ENCODE assay signal across 22 cellular contexts in the genomic region with DNA sequence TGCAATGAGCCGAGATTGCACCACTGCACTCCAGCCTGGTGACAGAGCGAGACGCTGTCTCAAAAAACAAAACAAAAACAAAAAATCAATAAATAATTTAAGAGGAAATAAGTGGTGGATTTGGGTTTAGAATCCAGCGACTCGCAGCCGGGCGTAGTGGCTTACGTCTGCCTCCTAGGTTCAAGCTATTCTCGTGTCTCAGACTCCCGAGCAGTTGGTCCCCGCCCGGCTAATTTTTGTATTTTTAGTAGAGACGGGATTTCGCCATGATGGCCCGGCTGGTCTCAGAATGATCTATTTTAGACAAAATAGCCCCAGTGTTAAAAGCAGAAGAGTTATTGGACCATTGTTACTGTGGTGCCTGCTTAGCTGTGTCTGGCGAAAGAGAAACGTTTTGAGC. TPM values are rescaled to one million over a fixed set of nuclear protein-coding genes. Genes with fewer than 3 reads are reported as not detected.
DNase-seq lines count a peak whose midpoint lies in the region; ATAC-seq, FAIRE-seq and TF ChIP-seq lines count a peak whose summit lies in the region.
"Had no signal": no experiment of that assay in that cellular context is flagged by ENCODE, and none has a peak within 500 bp of the region (broad histone marks: within the 10 kb centered on the region; RNA-seq: fewer than 3 reads in every experiment).

No MANE protein-coding gene starts in this region.

- H2AFZ ChIP-seq in GM12878 (ENCODE audit: control insufficient read depth, low read depth, low read length), result no peak overlapping the region
- H2AFZ ChIP-seq: GM23248 had no signal

- no peaks in the 10 kb centered on the region for H4K20me1 ChIP-seq in GM12878 (ENCODE audit: control insufficient read depth, insufficient read depth)

- TF ChIP-seq CTCF in heart right ventricle (IDR thresholded peaks at IDR 0.05), result no peak
- no peak for TF ChIP-seq CTCF in GM12878 (IDR thresholded peaks at IDR 0.05 in 2 of 3, conservative IDR thresholded peaks at IDR 0.05 in 1 of 3; ENCODE audit: control insufficient read depth in 2 of 3, extremely low read depth in 1 of 3, insufficient read depth in 1 of 3, low read depth in 3 of 3, low read length in 3 of 3)
- TF ChIP-seq CTCF in gastrocnemius medialis (IDR thresholded peaks at IDR 0.05 in 4 of 5, conservative IDR thresholded peaks at IDR 0.05 in 1 of 5), result no peak

- WGBS in heart right ventricle, 2 donors, result 96 to 97% methylated on average over 17 of the region's 17 CpGs
- 94% methylated on average over 17 of the region's 17 CpGs for WGBS in right cardiac atrium
- 98% methylated on average over 17 of the region's 17 CpGs for WGBS in GM12878 (ENCODE audit: insufficient coverage, insufficient replicate concordance, low lambda C conversion rate, missing lambda C conversion rate)

- H3K4me2 ChIP-seq in GM12878 (ENCODE audit: control insufficient read depth, insufficient read depth), result no peak overlapping the region

- H3K36me3 ChIP-seq in heart right ventricle, result peaks cover 10 to 100% (median 83%) of the 10 kb centered on the region in 9 donors
- H3K36me3 ChIP-seq in GM12878 (ENCODE audit: control insufficient read depth in 2 of 2, insufficient read depth in 2 of 2, low read length in 1 of 2), result peaks cover 26 to 35% of the 10 kb centered on the region in 2 experiments
- H3K36me3 ChIP-seq in gastrocnemius medialis, result peaks cover 4 to 97% of the 10 kb centered on the region in 2 donors
- H3K36me3 ChIP-seq in naive thymus-derived CD4-positive, alpha-beta T cell (ENCODE audit: control insufficient read depth in 2 of 3, insufficient read depth in 3 of 3, low read length in 3 of 3), result peaks cover 48 to 94% (median 59%) of the 10 kb centered on the region in 3 experiments

- CTCF ChIA-PET in GM12878 (lab: Yijun Ruan, JAX), result no interaction called here
- CTCF ChIA-PET in naive thymus-derived CD4-positive, alpha-beta T cell (lab: Charles Lee), result no interaction called here

- no peak for TF ChIP-seq RAD21 in GM12878 (IDR thresholded peaks at IDR 0.05; ENCODE audit: insufficient read depth, low read depth, low read length)

- H3K27me3 ChIP-seq in heart right ventricle (no peaks in the 10 kb centered on the region), right cardiac atrium (ENCODE audit: control insufficient read depth, insufficient read depth) (no peaks in the 10 kb centered on the region), GM12878 (replicated peaks in 1 of 2; ENCODE audit: control insufficient read depth in 2 of 2, insufficient read depth in 2 of 2, low read length in 1 of 2) (no peaks in the 10 kb centered on the region), gastrocnemius medialis (no peaks in the 10 kb centered on the region)
- no peaks in the 10 kb centered on the region for H3K27me3 ChIP-seq in naive thymus-derived CD4-positive, alpha-beta T cell (ENCODE audit: control insufficient read depth in 2 of 2, insufficient read depth in 2 of 2, low read length in 2 of 2)

- H3K4me3 Mint-ChIP-seq in naive thymus-derived CD4-positive, alpha-beta T cell, result no peak overlapping the region
- H3K4me3 Mint-ChIP-seq: CD4-positive, alpha-beta memory T cell had no signal

- H3K9ac ChIP-seq in GM12878 (ENCODE audit: control insufficient read depth, insufficient read depth, low read length), result no peak overlapping the region
- H3K9ac ChIP-seq: GM23248 had no signal

- RAD21 ChIA-PET in GM12878 (lab: Charles Lee; ENCODE audit: unreplicated experiment), result no interaction called here

- H3K4me3 ChIP-seq in heart right ventricle (no peak overlapping the region), right cardiac atrium (ENCODE audit: low read length) (no peak overlapping the region), GM12878 (no peak overlapping the region), gastrocnemius medialis (no peak overlapping the region)
- no peak overlapping the region for H3K4me3 ChIP-seq in naive thymus-derived CD4-positive, alpha-beta T cell (ENCODE audit: low read length)
- H3K4me3 ChIP-seq: GM23248 had no signal

- H3K4me1 Mint-ChIP-seq in naive thymus-derived CD4-positive, alpha-beta T cell, result peaks cover 0 to 6% (median 0%) of the 10 kb centered on the region in 7 donors

- in situ Hi-C loops in GM12878 (cut with MboI) (no loop called here), gastrocnemius medialis (cut with MboI; ENCODE audit: low sequenced_read_pairs in 4 of 4) (no loop called here)

- peak; percentile 99 for FAIRE-seq in GM12878 (lab: Jason Lieb, UNC)
- FAIRE-seq: GM12892, GM19239, H1 had no signal

- H3K9me3 ChIP-seq in heart right ventricle (no peaks in the 10 kb centered on the region), right cardiac atrium (ENCODE audit: control insufficient read depth, low read length) (no peaks in the 10 kb centered on the region), GM12878 (replicated peaks; ENCODE audit: control insufficient read depth, insufficient read depth, low read length) (no peaks in the 10 kb centered on the region), gastrocnemius medialis (no peaks in the 10 kb centered on the region)
- H3K9me3 ChIP-seq in naive thymus-derived CD4-positive, alpha-beta T cell (ENCODE audit: control insufficient read depth in 2 of 3, low read length in 3 of 3), result no peaks in the 10 kb centered on the region

- ATAC-seq in heart right ventricle (no peak), right cardiac atrium (no peak), Right ventricle myocardium inferior (no peak), GM12878 (no peak), gastrocnemius medialis (no peak), sciatic nerve (no peak)
- no peak for ATAC-seq in naive thymus-derived CD4-positive, alpha-beta T cell
- ATAC-seq: HCT116 had no signal

- DNase-seq in heart right ventricle (no peak), cardiac septum (ENCODE audit: low spot score) (no peak), right cardiac atrium (no peak), Right ventricle myocardium inferior (ENCODE audit: missing footprints) (no peak), GM12878 (ENCODE audit: low read depth, low spot score) (no peak), gastrocnemius medialis (no peak), sciatic nerve (ENCODE audit: low spot score) (no peak)
- no peak for DNase-seq in naive thymus-derived CD4-positive, alpha-beta T cell
- DNase-seq: C1 segment of cervical spinal cord; Calu3; CD4-positive, alpha-beta memory T cell; COR-L47; DMS53; DMS79 treated with DMSO at 0.1 percent for 48 hours; GF-D8; GM23248; H7 had no signal

- BruUV-seq in GM12878 (replicated peaks; lab: Mats Ljungman, UMichigan), result no TSS peak

- no peak for TF ChIP-seq EP300 in GM12878 (IDR thresholded peaks at IDR 0.05; ENCODE audit: borderline replicate concordance in 1 of 2, control insufficient read depth in 1 of 2, low read depth in 2 of 2, low read length in 2 of 2)

- no peak overlapping the region for H3K27ac Mint-ChIP-seq in naive thymus-derived CD4-positive, alpha-beta T cell

- TF ChIP-seq POLR2A in GM12878 (IDR thresholded peaks at IDR 0.05; ENCODE audit: low read depth, low read length) (no peak), gastrocnemius medialis (IDR thresholded peaks at IDR 0.05) (no peak)

- no peaks in the 10 kb centered on the region for H3K9me3 Mint-ChIP-seq in naive thymus-derived CD4-positive, alpha-beta T cell
- H3K9me3 Mint-ChIP-seq: CD4-positive, alpha-beta memory T cell had no signal

- SMC1A ChIA-PET in GM12878 (lab: Charles Lee; ENCODE audit: uncharacterized antibody, unreplicated experiment), result no interaction called here

- H3K36me3 Mint-ChIP-seq in naive thymus-derived CD4-positive, alpha-beta T cell, result peaks cover 15 to 44% (median 26%) of the 10 kb centered on the region in 5 donors

- H3K27ac ChIP-seq in heart right ventricle (peak overlapping the region in 6 of 10 donors; percentile 36 to 80 (median 58)), right cardiac atrium (ENCODE audit: low read length) (peak overlapping the region; percentile 12), GM12878 (ENCODE audit: control insufficient read depth, insufficient read depth) (no peak overlapping the region), gastrocnemius medialis (peak overlapping the region in 3 of 4 donors; percentile 14 to 55 (median 42))
- H3K27ac ChIP-seq in naive thymus-derived CD4-positive, alpha-beta T cell (ENCODE audit: low read depth, low read length), result no peak overlapping the region
- H3K27ac ChIP-seq: GM23248 had no signal

- no peaks in the 10 kb centered on the region for H3K79me2 ChIP-seq in GM12878 (ENCODE audit: control insufficient read depth, insufficient read depth, low read length)

- H3K4me1 ChIP-seq in heart right ventricle (peaks cover 0 to 20% (median 0%) of the 10 kb centered on the region in 9 donors), right cardiac atrium (ENCODE audit: control insufficient read depth, insufficient read depth, low read length) (no peaks in the 10 kb centered on the region), GM12878 (ENCODE audit: control insufficient read depth, insufficient read depth, low read length) (no peaks in the 10 kb centered on the region), gastrocnemius medialis (peaks cover 0 to 5% of the 10 kb centered on the region in 2 donors)
- no peaks in the 10 kb centered on the region for H3K4me1 ChIP-seq in naive thymus-derived CD4-positive, alpha-beta T cell (ENCODE audit: control insufficient read depth in 2 of 2, insufficient read depth in 2 of 2, low read length in 2 of 2)

- H3K27me3 Mint-ChIP-seq in naive thymus-derived CD4-positive, alpha-beta T cell, result no peaks in the 10 kb centered on the region
- H3K27me3 Mint-ChIP-seq: CD4-positive, alpha-beta memory T cell had no signal

- POLR2A ChIA-PET in GM12878 (lab: Charles Lee), result interaction anchor here (0.6 kb wide), 1 partner anchor 281 kb away, joined by 7 read pairs; no protein-coding TSS in a partner anchor
- POLR2A ChIA-PET in naive thymus-derived CD4-positive, alpha-beta T cell (lab: Charles Lee), result no interaction called here

- intact Hi-C loops in heart right ventricle (cut with DNase I) (no loop called here), cardiac septum (cut with DNase I) (no loop called here), right cardiac atrium (cut with DNase I) (no loop called here), Right ventricle myocardium inferior (cut with DNase I) (no loop called here), GM12878 (cut with micrococcal nuclease; ENCODE audit: unreplicated experiment) (no loop called here), gastrocnemius medialis (cut with DNase I; ENCODE audit: low total_unique reads) (no loop called here), sciatic nerve (cut with DNase I) (no loop called here)
- intact Hi-C loops in naive thymus-derived CD4-positive, alpha-beta T cell (cut with micrococcal nuclease), result no loop called here

RNA-seq across cellular contexts. Expression of a gene that starts 29.8 kb away (rescaled TPM):
- total RNA-seq in heart right ventricle (100 to 1,000 TPM; 183 to 274 (median 195) TPM), cardiac septum (149 TPM), right cardiac atrium (100 to 1,000 TPM; 195 to 233 (median 216) TPM), Right ventricle myocardium inferior (216 TPM), GM12878 (2014; rRNA removed) (196 and 204 TPM in 2 replicates), GM12878 (2014; rRNA removed; fragmentation: Illumina TruSeq; extraction: Trizol) (153 and 157 TPM in 2 replicates), GM12878 (2021) (232 and 236 TPM in 2 replicates), gastrocnemius medialis (100 to 1,000 TPM; 177 to 202 (median 185) TPM), sciatic nerve (97.2 TPM)
- polyA plus RNA-seq in heart right ventricle (100 to 1,000 TPM; 203 to 323 TPM), right cardiac atrium (246 TPM), GM12878 (2011; rRNA removed) (158 and 265 TPM in 2 replicates), GM12878 (2014; fragmentation: Illumina TruSeq; extraction: Trizol) (123 and 211 TPM in 2 replicates), GM12878 (2014; fragmentation: Nextera tagmentation; extraction: Ambion mirVana) (100 to 1,000 TPM; 611 to 870 TPM), GM12878 (2014; rRNA removed) (246 and 249 TPM in 2 replicates), GM12878 (2016; fragmentation: Nextera tagmentation; extraction: Ambion mirVana) (100 to 1,000 TPM; 457 to 472 TPM)
- 43.0 and 51.7 TPM in 2 replicates for total RNA-seq in GM12878 (2013; cell fraction: nucleolus; rRNA removed)
- 192 TPM for polyA plus RNA-seq in GM12878 (2011; ENCODE audit: low read depth)
- polyA plus RNA-seq in GM12878 (2011; cell fraction: cytosol; rRNA removed), result 270 and 433 TPM in 2 replicates
- polyA plus RNA-seq in GM12878 (2011; cell fraction: nucleus; rRNA removed), result 170 and 206 TPM in 2 replicates
- 142 and 149 TPM in 2 replicates for polyA plus RNA-seq in GM12878 (2012)
- polyA minus RNA-seq in GM12878 (2011; rRNA and poly(A)+ RNA removed), result 105 and 142 TPM in 2 replicates
- polyA minus RNA-seq in GM12878 (2011; cell fraction: cytosol; rRNA and poly(A)+ RNA removed), result 37.7 and 51.7 TPM in 2 replicates
- polyA minus RNA-seq in GM12878 (2011; cell fraction: nucleus; rRNA and poly(A)+ RNA removed), result 27.7 and 41.9 TPM in 2 replicates
- 100 to 1,000 TPM; 117 to 180 (median 122) TPM for total RNA-seq in naive thymus-derived CD4-positive, alpha-beta T cell
- polyA plus RNA-seq in naive thymus-derived CD4-positive, alpha-beta T cell, result 100 to 1,000 TPM; 283 to 295 TPM

RNA-seq across cellular contexts. Expression of a gene that starts 37.8 kb away (rescaled TPM):
- total RNA-seq in heart right ventricle (100 to 1,000 TPM; 152 to 192 (median 181) TPM), cardiac septum (155 TPM), right cardiac atrium (100 to 1,000 TPM; 160 to 183 (median 173) TPM), Right ventricle myocardium inferior (172 TPM), GM12878 (2014; rRNA removed) (360 and 389 TPM in 2 replicates), GM12878 (2014; rRNA removed; fragmentation: Illumina TruSeq; extraction: Trizol) (370 and 398 TPM in 2 replicates), GM12878 (2021) (331 and 336 TPM in 2 replicates), gastrocnemius medialis (100 to 1,000 TPM; 220 to 285 (median 278) TPM), sciatic nerve (125 TPM)
- polyA plus RNA-seq in heart right ventricle (100 to 1,000 TPM; 103 to 185 TPM), right cardiac atrium (144 TPM), GM12878 (2011; rRNA removed) (212 and 219 TPM in 2 replicates), GM12878 (2014; fragmentation: Illumina TruSeq; extraction: Trizol) (443 and 471 TPM in 2 replicates), GM12878 (2014; fragmentation: Nextera tagmentation; extraction: Ambion mirVana) (100 to 1,000 TPM; 186 to 334 TPM), GM12878 (2014; rRNA removed) (327 and 336 TPM in 2 replicates), GM12878 (2016; fragmentation: Nextera tagmentation; extraction: Ambion mirVana) (100 to 1,000 TPM; 683 to 718 TPM)
- 96.7 and 104 TPM in 2 replicates for total RNA-seq in GM12878 (2013; cell fraction: nucleolus; rRNA removed)
- polyA plus RNA-seq in GM12878 (2011; ENCODE audit: low read depth), result 212 TPM
- polyA plus RNA-seq in GM12878 (2011; cell fraction: cytosol; rRNA removed), result 181 and 199 TPM in 2 replicates
- polyA plus RNA-seq in GM12878 (2011; cell fraction: nucleus; rRNA removed), result 88.3 and 142 TPM in 2 replicates
- 229 and 278 TPM in 2 replicates for polyA plus RNA-seq in GM12878 (2012)
- polyA minus RNA-seq in GM12878 (2011; rRNA and poly(A)+ RNA removed), result 120 and 121 TPM in 2 replicates
- 46.4 and 59.8 TPM in 2 replicates for polyA minus RNA-seq in GM12878 (2011; cell fraction: cytosol; rRNA and poly(A)+ RNA removed)
- 14.6 and 23.8 TPM in 2 replicates for polyA minus RNA-seq in GM12878 (2011; cell fraction: nucleus; rRNA and poly(A)+ RNA removed)
- 100 to 1,000 TPM; 139 to 270 (median 160) TPM for total RNA-seq in naive thymus-derived CD4-positive, alpha-beta T cell
- polyA plus RNA-seq in naive thymus-derived CD4-positive, alpha-beta T cell, result 100 to 1,000 TPM; 458 to 542 TPM

RNA-seq across cellular contexts. Expression of a gene that starts 38.0 kb away (rescaled TPM):
- total RNA-seq in heart right ventricle, result 10 to 100 TPM; 27.6 to 49.6 (median 36.0) TPM
- 10 to 100 TPM; 22.7 to 73.1 TPM for polyA plus RNA-seq in heart right ventricle
- total RNA-seq in cardiac septum, result 30.6 TPM
- total RNA-seq in right cardiac atrium, result 10 to 100 TPM; 56.5 to 90.7 (median 74.8) TPM
- 86.4 TPM for polyA plus RNA-seq in right cardiac atrium
- total RNA-seq in Right ventricle myocardium inferior, result 41.6 TPM
- 45.5 and 55.8 TPM in 2 replicates for total RNA-seq in GM12878 (2013; cell fraction: nucleolus; rRNA removed)
- 30.8 and 31.2 TPM in 2 replicates for total RNA-seq in GM12878 (2014; rRNA removed)
- 32.8 and 37.1 TPM in 2 replicates for total RNA-seq in GM12878 (2014; rRNA removed; fragmentation: Illumina TruSeq; extraction: Trizol)
- total RNA-seq in GM12878 (2021), result 48.2 and 51.7 TPM in 2 replicates
- polyA plus RNA-seq in GM12878 (2011; ENCODE audit: low read depth), result 13.5 TPM
- 29.4 and 33.7 TPM in 2 replicates for polyA plus RNA-seq in GM12878 (2011; rRNA removed)
- 35.2 and 38.2 TPM in 2 replicates for polyA plus RNA-seq in GM12878 (2011; cell fraction: cytosol; rRNA removed)
- polyA plus RNA-seq in GM12878 (2011; cell fraction: nucleus; rRNA removed), result 59.5 and 65.2 TPM in 2 replicates
- 22.4 and 22.5 TPM in 2 replicates for polyA plus RNA-seq in GM12878 (2012)
- polyA plus RNA-seq in GM12878 (2014; fragmentation: Illumina TruSeq; extraction: Trizol), result 48.1 and 51.7 TPM in 2 replicates
- 10 to 100 TPM in 1 of 2 experiments, 1 to 10 TPM in 1; 8.0 to 17.2 TPM for polyA plus RNA-seq in GM12878 (2014; fragmentation: Nextera tagmentation; extraction: Ambion mirVana)
- 44.0 and 46.4 TPM in 2 replicates for polyA plus RNA-seq in GM12878 (2014; rRNA removed)
- polyA plus RNA-seq in GM12878 (2016; fragmentation: Nextera tagmentation; extraction: Ambion mirVana), result 10 to 100 TPM; 76.3 to 76.8 TPM
- polyA minus RNA-seq in GM12878 (2011; rRNA and poly(A)+ RNA removed), result 34.8 and 40.6 TPM in 2 replicates
- 11.0 and 15.1 TPM in 2 replicates for polyA minus RNA-seq in GM12878 (2011; cell fraction: cytosol; rRNA and poly(A)+ RNA removed)
- polyA minus RNA-seq in GM12878 (2011; cell fraction: nucleus; rRNA and poly(A)+ RNA removed), result 17.3 and 32.5 TPM in 2 replicates
- total RNA-seq in gastrocnemius medialis, result 10 to 100 TPM; 11.0 to 23.7 (median 20.5) TPM
- 28.8 TPM for total RNA-seq in sciatic nerve
- total RNA-seq in naive thymus-derived CD4-positive, alpha-beta T cell, result 10 to 100 TPM; 17.4 to 45.7 (median 24.5) TPM
- polyA plus RNA-seq in naive thymus-derived CD4-positive, alpha-beta T cell, result 10 to 100 TPM; 10.9 to 14.4 TPM

RNA-seq across cellular contexts. Expression of a gene that starts 40.4 kb away (rescaled TPM):
- 1 to 10 TPM in 3 of 10 donors, under 1 TPM in 4, not detected in 3; 0.37 to 1.9 (median 0.71) TPM for total RNA-seq in heart right ventricle
- polyA plus RNA-seq in heart right ventricle, result 1 to 10 TPM in 1 of 2 donors, under 1 TPM in 1; 0.52 to 1.3 TPM
- 0.40 TPM for total RNA-seq in cardiac septum
- total RNA-seq in right cardiac atrium, result 1 to 10 TPM in 2 of 4 donors, under 1 TPM in 2; 0.64 to 1.3 (median 1.1) TPM
- polyA plus RNA-seq in right cardiac atrium, result 0.34 TPM
- total RNA-seq in Right ventricle myocardium inferior, result 0.41 TPM
- 33.1 and 40.8 TPM in 2 replicates for total RNA-seq in GM12878 (2013; cell fraction: nucleolus; rRNA removed)
- total RNA-seq in GM12878 (2014; rRNA removed), result 33.4 and 42.2 TPM in 2 replicates
- 28.1 and 30.3 TPM in 2 replicates for total RNA-seq in GM12878 (2014; rRNA removed; fragmentation: Illumina TruSeq; extraction: Trizol)
- total RNA-seq in GM12878 (2021), result 31.0 and 33.1 TPM in 2 replicates
- polyA plus RNA-seq in GM12878 (2011; ENCODE audit: low read depth), result 49.4 TPM
- 30.6 and 33.9 TPM in 2 replicates for polyA plus RNA-seq in GM12878 (2011; rRNA removed)
- polyA plus RNA-seq in GM12878 (2011; cell fraction: cytosol; rRNA removed), result 47.3 and 55.1 TPM in 2 replicates
- polyA plus RNA-seq in GM12878 (2011; cell fraction: nucleus; rRNA removed), result 44.9 and 61.2 TPM in 2 replicates
- 45.8 and 48.1 TPM in 2 replicates for polyA plus RNA-seq in GM12878 (2012)
- polyA plus RNA-seq in GM12878 (2014; fragmentation: Illumina TruSeq; extraction: Trizol), result 19.2 and 27.9 TPM in 2 replicates
- 10 to 100 TPM; 32.3 to 37.7 TPM for polyA plus RNA-seq in GM12878 (2014; fragmentation: Nextera tagmentation; extraction: Ambion mirVana)
- polyA plus RNA-seq in GM12878 (2014; rRNA removed), result 44.8 and 47.3 TPM in 2 replicates
- 10 to 100 TPM; 48.8 to 48.9 TPM for polyA plus RNA-seq in GM12878 (2016; fragmentation: Nextera tagmentation; extraction: Ambion mirVana)
- 25.2 and 39.6 TPM in 2 replicates for polyA minus RNA-seq in GM12878 (2011; rRNA and poly(A)+ RNA removed)
- polyA minus RNA-seq in GM12878 (2011; cell fraction: cytosol; rRNA and poly(A)+ RNA removed), result 7.6 and 14.7 TPM in 2 replicates
- 21.6 and 23.9 TPM in 2 replicates for polyA minus RNA-seq in GM12878 (2011; cell fraction: nucleus; rRNA and poly(A)+ RNA removed)
- total RNA-seq in gastrocnemius medialis, result under 1 TPM in 1 of 4 donors, not detected in 3; 0.29 TPM
- 2.9 TPM for total RNA-seq in sciatic nerve
- total RNA-seq in naive thymus-derived CD4-positive, alpha-beta T cell, result 10 to 100 TPM; 40.4 to 69.0 (median 61.4) TPM
- polyA plus RNA-seq in naive thymus-derived CD4-positive, alpha-beta T cell, result 100 to 1,000 TPM; 105 to 112 TPM
- total RNA-seq: G401, H7 had no signal

Comparison
In these comparisons a context has a peak if more than half of its experiments do, and no peak if none do; other contexts are left out.
1. H3K27ac ChIP-seq: peak in heart right ventricle (6 of 10), right cardiac atrium (single experiment) and gastrocnemius medialis (3 of 4); none in GM12878 (single experiment) and naive thymus-derived CD4-positive, alpha-beta T cell (single experiment).